Comparison of ENCODE assay signal across 6 cellular contexts in the genomic region with DNA sequence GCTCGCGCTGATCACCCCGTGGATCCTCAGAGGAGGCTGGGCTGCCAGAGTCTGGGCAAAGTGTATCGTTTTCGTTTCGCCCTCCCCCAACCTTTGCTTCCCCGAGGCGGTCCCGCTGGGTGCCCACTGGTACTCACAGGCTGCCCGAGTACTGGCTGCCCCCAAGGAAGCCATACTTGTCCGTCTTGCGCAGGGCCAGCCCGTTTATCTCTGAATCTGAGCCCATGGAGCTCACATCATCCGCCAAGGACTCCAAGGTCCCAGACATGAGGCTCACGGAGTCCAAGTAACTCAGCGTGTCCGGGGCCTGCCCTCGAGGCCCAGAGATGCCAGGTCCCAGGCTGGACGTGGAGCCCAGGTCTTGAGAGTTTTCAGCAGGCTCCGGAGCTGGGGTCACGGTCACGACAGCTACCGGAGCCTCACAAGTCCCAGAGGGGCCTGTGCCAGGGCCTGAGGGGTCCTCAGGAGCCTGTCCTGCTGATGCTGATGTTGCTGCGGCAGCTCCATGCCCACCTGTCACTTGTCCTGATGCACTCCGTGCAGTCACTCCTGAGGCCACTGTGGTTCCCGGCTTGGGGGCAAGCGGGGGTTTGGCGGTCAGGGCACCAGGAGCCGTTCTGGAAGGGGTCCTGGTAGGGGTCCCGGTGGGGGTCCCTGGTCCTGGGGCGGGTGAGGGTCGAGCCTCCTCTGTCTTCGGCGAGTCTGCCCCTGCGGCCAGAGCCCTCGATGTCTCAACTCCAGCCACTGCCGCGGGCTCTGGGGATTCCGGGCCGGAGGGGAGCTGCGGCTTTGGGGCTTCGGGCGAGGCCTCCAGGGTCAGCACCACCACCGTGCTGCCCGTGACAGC. TPM values are rescaled to one million over a fixed set of nuclear protein-coding genes. Genes with fewer than 3 reads are reported as not detected.
DNase-seq lines count a peak whose midpoint lies in the region; ATAC-seq and TF ChIP-seq lines count a peak whose summit lies in the region.

No MANE protein-coding gene starts in this region.

- peaks cover 15 to 66% (median 48%) of the 10 kb centered on the region in 9 donors for H3K4me1 ChIP-seq in heart right ventricle

- H3K27ac ChIP-seq in heart right ventricle (peak overlapping the region; percentile 52 to 95 (median 86)), substantia nigra (ENCODE audit: low read depth, low read length, poor library complexity, severe bottlenecking) (peak overlapping the region; percentile 83)

- no peak for TF ChIP-seq CTCF in heart right ventricle (IDR thresholded peaks at IDR 0.05)
- no peak for TF ChIP-seq CTCF in foreskin fibroblast (IDR thresholded peaks at IDR 0.05; ENCODE audit: low read depth, low read length)

- ATAC-seq in heart right ventricle = no peak
- ATAC-seq in HG03280 (IDR thresholded peaks at IDR 0.05; ENCODE audit: unreplicated experiment) = no peak

- 0 to 1% methylated on average over 45 of the region's 45 CpGs for WGBS in heart right ventricle, 2 donors

- peak overlapping the region; percentile 67 to 97 (median 90) for H3K4me3 ChIP-seq in heart right ventricle
- H3K4me3 ChIP-seq in foreskin fibroblast (ENCODE audit: low read depth in 1 of 2, low read length in 2 of 2) = peak overlapping the region; percentile 89 to 93

- intact Hi-C loops in heart right ventricle (cut with DNase I) = loop anchor here in 2 of 10 donors (5.0 kb wide), 2 partner anchors 38 to 42 kb away; a partner anchor contains a TSS
- intact Hi-C loops in cardiac septum (cut with DNase I) = no loop called here

- no peak for DNase-seq in heart right ventricle
- no peak for DNase-seq in cardiac septum (ENCODE audit: low spot score)
- peak in 1 of 2 donors; percentile 39 for DNase-seq in foreskin fibroblast
- peak in 5 of 49 donors; percentile 10 to 42 (median 26) for DNase-seq in substantia nigra (lab: John Stamatoyannopoulos, UW)
- DNase-seq in COR-L47 (lab: John Stamatoyannopoulos, UW) = no peak

- no peaks in the 10 kb centered on the region for H3K9me3 ChIP-seq in heart right ventricle

- no peaks in the 10 kb centered on the region for H3K27me3 ChIP-seq in heart right ventricle

- H3K36me3 ChIP-seq in heart right ventricle = peaks cover 0 to 27% (median 0%) of the 10 kb centered on the region in 9 donors

RNA-seq across cellular contexts. Expression of a gene that starts 1.0 kb away (rescaled TPM):
- total RNA-seq in heart right ventricle (10 to 100 TPM; 18.0 to 27.7 (median 22.2) TPM), cardiac septum (23.7 TPM)
- polyA plus RNA-seq in heart right ventricle = 10 to 100 TPM; 25.1 to 30.0 TPM

RNA-seq across cellular contexts. Expression of a gene that starts 5.3 kb away (rescaled TPM):
- total RNA-seq in heart right ventricle (not detected), cardiac septum (0.59 TPM)
- polyA plus RNA-seq in heart right ventricle = 1 to 10 TPM in 1 of 2 donors, under 1 TPM in 1; 0.41 to 3.7 TPM

RNA-seq across cellular contexts. Expression of a gene that starts 13.0 kb away (rescaled TPM):
- total RNA-seq in heart right ventricle (1 to 10 TPM in 9 of 10 donors, under 1 TPM in 1; 0.97 to 6.8 (median 1.4) TPM), cardiac septum (2.2 TPM)
- 1 to 10 TPM in 1 of 2 donors, under 1 TPM in 1; 0.78 to 3.4 TPM for polyA plus RNA-seq in heart right ventricle

RNA-seq across cellular contexts. Expression of a gene that starts 14.2 kb away (rescaled TPM):
- total RNA-seq in heart right ventricle = 10 to 100 TPM; 34.9 to 48.8 (median 38.8) TPM
- polyA plus RNA-seq in heart right ventricle = 10 to 100 TPM; 19.9 to 47.7 TPM
- 41.7 TPM for total RNA-seq in cardiac septum

RNA-seq across cellular contexts. Expression of a gene that starts 25.9 kb away (rescaled TPM):
- total RNA-seq in heart right ventricle = 1 to 10 TPM; 3.2 to 6.6 (median 5.4) TPM
- polyA plus RNA-seq in heart right ventricle = 1 to 10 TPM; 2.2 to 8.0 TPM
- total RNA-seq in cardiac septum = 6.1 TPM
